Comparison of ENCODE assay signal across 8 cellular contexts in the genomic region with DNA sequence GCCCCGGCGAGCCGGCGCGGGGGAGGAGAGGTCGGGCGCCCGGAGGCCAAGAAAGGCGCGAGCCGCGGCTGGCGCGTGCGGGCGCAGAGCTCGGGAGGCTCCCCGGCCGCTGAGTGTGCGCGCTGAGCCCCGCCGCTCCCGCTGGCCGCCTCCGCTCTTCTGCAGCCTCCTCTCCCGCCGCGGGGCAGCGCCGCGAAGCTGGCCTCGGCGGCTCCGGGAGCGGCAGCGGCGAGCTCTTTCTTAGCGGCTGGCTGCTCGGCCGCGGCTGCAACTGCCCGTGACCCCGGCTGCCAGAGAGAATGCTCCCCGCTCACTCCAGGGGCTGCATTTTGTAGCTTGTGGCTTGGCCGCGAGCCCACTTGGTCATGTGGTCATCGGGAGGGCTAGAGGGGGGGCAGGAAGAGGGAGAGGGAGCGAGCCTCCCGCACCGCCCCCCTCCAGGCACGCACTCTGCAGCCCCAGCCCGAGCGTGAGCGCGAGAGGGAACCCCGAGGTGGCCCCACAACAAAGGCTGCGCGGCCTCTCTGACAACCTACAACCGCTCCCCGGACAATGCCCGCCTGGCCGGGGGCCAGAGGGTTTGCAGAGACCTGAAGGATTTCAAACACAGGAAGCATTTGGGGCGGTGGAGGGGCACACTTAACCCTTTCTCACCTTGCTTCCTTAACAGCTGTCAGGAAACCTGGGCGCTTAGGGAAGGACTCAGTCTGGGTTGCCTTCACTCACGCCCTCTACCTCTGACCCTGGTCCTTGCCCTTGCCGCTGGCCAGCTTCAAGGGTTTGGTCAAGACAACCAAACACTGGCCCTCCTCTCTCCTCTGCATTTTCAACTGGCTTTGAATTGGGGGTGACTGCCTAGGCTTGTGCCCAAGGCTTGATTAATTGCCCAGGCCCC. TPM values are rescaled to one million over a fixed set of nuclear protein-coding genes. Genes with fewer than 3 reads are reported as not detected.
DNase-seq lines count a peak whose midpoint lies in the region; ATAC-seq and TF ChIP-seq lines count a peak whose summit lies in the region.

A gene with protein sequence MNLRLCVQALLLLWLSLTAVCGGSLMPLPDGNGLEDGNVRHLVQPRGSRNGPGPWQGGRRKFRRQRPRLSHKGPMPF (minus strand): TSS at position 305 of the 895 bp plus-strand sequence. CDS start 326 bp downstream, outside the sequence.

- no peak within 1 kb of the TSS for H3K27ac Mint-ChIP-seq in activated CD4-positive, alpha-beta T cell treated with anti-CD3 and anti-CD28 coated beads for 36 hours

- DNase-seq in activated CD4-positive, alpha-beta T cell treated with anti-CD3 and anti-CD28 coated beads for 36 hours: peak; percentile 34
- no peak for DNase-seq in activated CD4-positive, alpha-beta T cell treated with anti-CD3 and anti-CD28 coated beads for 4 hours
- DNase-seq in SJCRH30 (peak; percentile 56 to 64), lung microvascular endothelial cell (ENCODE audit: low read depth in 2 of 2) (peak; percentile 34 to 79), testis (peak; percentile 37), MV-4-11 (lab: John Stamatoyannopoulos, UW) (no peak)

- TF ChIP-seq CTCF in testis (IDR thresholded peaks at IDR 0.05): no peak

- POLR2A ChIA-PET in activated CD4-positive, alpha-beta T cell treated with anti-CD3 and anti-CD28 coated beads for 36 hours (lab: Charles Lee): no interaction called here

- no peaks in the 10 kb centered on the region for H3K36me3 Mint-ChIP-seq in activated CD4-positive, alpha-beta T cell treated with anti-CD3 and anti-CD28 coated beads for 36 hours (ENCODE audit: low read depth)

- no peaks in the 10 kb centered on the region for H3K9me3 Mint-ChIP-seq in activated CD4-positive, alpha-beta T cell treated with anti-CD3 and anti-CD28 coated beads for 36 hours (ENCODE audit: low read depth)

- no peaks in the 10 kb centered on the region for H3K27me3 ChIP-seq in SJCRH30
- H3K27me3 ChIP-seq in duodenal mucosa (ENCODE audit: control insufficient read depth in 1 of 2, insufficient read depth in 2 of 2, low read length in 2 of 2): no peaks in the 10 kb centered on the region
- no peaks in the 10 kb centered on the region for H3K27me3 ChIP-seq in testis

- WGBS in testis, 2 donors: 0% methylated on average over 18 of the region's 67 CpGs; no CpG with 5 or more reads in 1 of the 2 donors

- intact Hi-C loops in activated CD4-positive, alpha-beta T cell treated with anti-CD3 and anti-CD28 coated beads for 36 hours (cut with DNase I, micrococcal nuclease): loop anchor here in 1 of 2 experiments (2.0 to 5.0 kb wide), 3 partner anchors 72 to 250 kb away; no protein-coding TSS in a partner anchor
- intact Hi-C loops in testis (cut with DNase I; ENCODE audit: low total_unique reads): no loop called here

- H3K4me3 ChIP-seq in SJCRH30 (peak within 1 kb of the TSS; percentile 61), duodenal mucosa (ENCODE audit: low read depth in 1 of 2, low read length in 2 of 2) (peak within 1 kb of the TSS; percentile 29 to 61), testis (peak within 1 kb of the TSS; percentile 29 to 51)

- no peak for TF ChIP-seq POLR2A in testis (IDR thresholded peaks at IDR 0.05)

- CTCF ChIA-PET in activated CD4-positive, alpha-beta T cell treated with anti-CD3 and anti-CD28 coated beads for 36 hours (lab: Charles Lee): interaction anchor here (0.7 to 2.0 kb wide), 8 partner anchors 17 to 143 kb away, joined by 3 to 12 read pairs (median 3); no protein-coding TSS in a partner anchor

- H3K4me1 Mint-ChIP-seq in activated CD4-positive, alpha-beta T cell treated with anti-CD3 and anti-CD28 coated beads for 36 hours: peaks cover 9% of the 10 kb centered on the region

- H3K36me3 ChIP-seq in SJCRH30: no peaks in the 10 kb centered on the region
- H3K36me3 ChIP-seq in duodenal mucosa (ENCODE audit: control insufficient read depth in 1 of 2, insufficient read depth in 2 of 2, low read length in 2 of 2): no peaks in the 10 kb centered on the region
- H3K36me3 ChIP-seq in testis (ENCODE audit: low read depth, missing control alignments): no peaks in the 10 kb centered on the region

- H3K27me3 Mint-ChIP-seq in activated CD4-positive, alpha-beta T cell treated with anti-CD3 and anti-CD28 coated beads for 36 hours: peaks cover 10% of the 10 kb centered on the region

- H3K4me3 Mint-ChIP-seq in activated CD4-positive, alpha-beta T cell treated with anti-CD3 and anti-CD28 coated beads for 36 hours: peak within 1 kb of the TSS; percentile 63

- no peak within 1 kb of the TSS for H3K9ac ChIP-seq in duodenal mucosa (ENCODE audit: low read depth in 1 of 2, low read length in 2 of 2)

- no peaks in the 10 kb centered on the region for H3K9me3 ChIP-seq in SJCRH30 (replicated peaks)
- H3K9me3 ChIP-seq in duodenal mucosa (ENCODE audit: control insufficient read depth in 1 of 2, low read length in 2 of 2): no peaks in the 10 kb centered on the region
- H3K9me3 ChIP-seq in testis: no peaks in the 10 kb centered on the region

- ATAC-seq in activated CD4-positive, alpha-beta T cell treated with anti-CD3 and anti-CD28 coated beads for 36 hours: peak; percentile 63
- peak; percentile 31 for ATAC-seq in HG03066 (IDR thresholded peaks at IDR 0.05; ENCODE audit: low read depth, unreplicated experiment)

- H3K27ac ChIP-seq in SJCRH30 (no peak within 1 kb of the TSS), duodenal mucosa (ENCODE audit: low read depth, low read length) (no peak within 1 kb of the TSS), testis (no peak within 1 kb of the TSS)

- H3K4me1 ChIP-seq in SJCRH30: peaks cover 13% of the 10 kb centered on the region
- H3K4me1 ChIP-seq in duodenal mucosa (ENCODE audit: control insufficient read depth in 1 of 2, insufficient read depth in 2 of 2, low read length in 2 of 2): peaks cover 12 to 14% of the 10 kb centered on the region in 2 donors
- H3K4me1 ChIP-seq in testis: no peaks in the 10 kb centered on the region

RNA-seq across cellular contexts. Expression of the gene that starts here (rescaled TPM):
- total RNA-seq in activated CD4-positive, alpha-beta T cell treated with anti-CD3 and anti-CD28 coated beads for 36 hours: 1 to 10 TPM; 1.9 to 2.1 TPM
- total RNA-seq in SJCRH30 (2014; rRNA removed; shearing (Covaris generic)): 0.73 and 0.81 TPM in 2 replicates
- total RNA-seq in lung microvascular endothelial cell (9.3 and 28.8 TPM in 2 replicates), testis (1 to 10 TPM; 2.8 to 3.1 TPM)
- 3.2 TPM for polyA plus RNA-seq in testis (ENCODE audit: insufficient read depth, low read depth, low replicate concordance)

Comparison
In these comparisons a context has a peak if more than half of its experiments do, and no peak if none do; other contexts are left out.
1. DNase-seq: peak in activated CD4-positive, alpha-beta T cell treated with anti-CD3 and anti-CD28 coated beads for 36 hours (single experiment), lung microvascular endothelial cell (2 of 2) and testis (single experiment); none in activated CD4-positive, alpha-beta T cell treated with anti-CD3 and anti-CD28 coated beads for 4 hours (0 of 2) and MV-4-11 (single experiment).
2. Peak in DNase-seq and H3K4me3 ChIP-seq in SJCRH30; RNA of the gene not detected or under 1 TPM.
3. Peak in every context shown above with its lines, with median percentiles within 50 percentile points of each other: H3K4me3 ChIP-seq.